ENCODE assay signal across 23 cellular contexts in genomic region chr5:22505891-22506290, GRCh38.
"Had no signal": no experiment of that assay in that cellular context is flagged by ENCODE, and none has a peak within 500 bp of the region (broad histone marks: within the 10 kb centered on the region; RNA-seq: fewer than 3 reads in every experiment).

No MANE protein-coding gene starts in this region.

- DNase-seq: islet precursor cell; left ventricle myocardium inferior; midbrain; mucosa of descending colon; naive thymus-derived CD4-positive, alpha-beta T cell; ovary; right lobe of liver; stimulated activated CD4-positive, alpha-beta T cell treated with anti-CD3 and anti-CD28 coated beads, Interleukin-1b, Interleukin-23, amount 100 ng/mL, for 48 hours; stimulated activated CD4-positive, alpha-beta T cell treated with anti-CD3 and anti-CD28 coated beads, Interleukin-2, amount 100 ng/mL, for 48 hours; stimulated activated CD4-positive, alpha-beta T cell treated with anti-CD3 and anti-CD28 coated beads, Interleukin-4, amount 100 ng/mL, for 4 hours; stimulated activated CD8-positive, alpha-beta memory T cell treated with anti-CD3 and anti-CD28 coated beads, Interleukin-4, amount 100 ng/mL, for 48 hours; stimulated activated naive CD4-positive, alpha-beta T cell treated with Interleukin-2 at 50 U/mL for 16 hours; stomach; testis; thyroid gland; transverse colon; upper lobe of left lung had no signal

- H3K4me3 Mint-ChIP-seq: naive thymus-derived CD4-positive, alpha-beta T cell; natural killer cell treated with Interleukin-12 subunit alpha and Interleukin-12 subunit beta and Interleukin-15 and Interleukin-18, amount 100 ng/mL, for 72 hours; stimulated activated memory B cell treated with anti-CD40 and anti-IgM and Interleukin-4, amounts not matched to agents 10 μg/mL and 1 μg/mL and 100 μg/mL, for 72 hours had no signal

- H3K27me3 ChIP-seq: ovary, right atrium auricular region, right lobe of liver, stomach, testis, thyroid gland, transverse colon, upper lobe of left lung had no signal

- H3K4me1 ChIP-seq: left ventricle myocardium inferior, right atrium auricular region, right lobe of liver, stomach, testis, thyroid gland, transverse colon, upper lobe of left lung had no signal

- H3K36me3 Mint-ChIP-seq: naive thymus-derived CD4-positive, alpha-beta T cell; natural killer cell treated with Interleukin-12 subunit alpha and Interleukin-12 subunit beta and Interleukin-15 and Interleukin-18, amount 100 ng/mL, for 72 hours; stimulated activated memory B cell treated with anti-CD40 and anti-IgM and Interleukin-4, amounts not matched to agents 10 μg/mL and 1 μg/mL and 100 μg/mL, for 72 hours had no signal

- H3K27me3 Mint-ChIP-seq: naive thymus-derived CD4-positive, alpha-beta T cell; natural killer cell treated with Interleukin-12 subunit alpha and Interleukin-12 subunit beta and Interleukin-15 and Interleukin-18, amount 100 ng/mL, for 72 hours; progenitor cell of endocrine pancreas; stimulated activated memory B cell treated with anti-CD40 and anti-IgM and Interleukin-4, amounts not matched to agents 10 μg/mL and 1 μg/mL and 100 μg/mL, for 72 hours had no signal

- H3K4me3 ChIP-seq: left ventricle myocardium inferior, lung, mucosa of descending colon, ovary, right atrium auricular region, right lobe of liver, smooth muscle cell, stomach, testis, thyroid gland, transverse colon, upper lobe of left lung had no signal

- H3K4me2 ChIP-seq: smooth muscle cell had no signal

- H3K27ac ChIP-seq: left ventricle myocardium inferior, ovary, right atrium auricular region, right lobe of liver, stomach, testis, thyroid gland, transverse colon, upper lobe of left lung had no signal

- H3K4me1 Mint-ChIP-seq: naive thymus-derived CD4-positive, alpha-beta T cell; stimulated activated memory B cell treated with anti-CD40 and anti-IgM and Interleukin-4, amounts not matched to agents 10 μg/mL and 1 μg/mL and 100 μg/mL, for 72 hours had no signal

- H3K36me3 ChIP-seq: left ventricle myocardium inferior, ovary, right atrium auricular region, right lobe of liver, stomach, thyroid gland, transverse colon, upper lobe of left lung had no signal

- H3K27ac Mint-ChIP-seq: naive thymus-derived CD4-positive, alpha-beta T cell; natural killer cell treated with Interleukin-12 subunit alpha and Interleukin-12 subunit beta and Interleukin-15 and Interleukin-18, amount 100 ng/mL, for 72 hours; progenitor cell of endocrine pancreas; stimulated activated memory B cell treated with anti-CD40 and anti-IgM and Interleukin-4, amounts not matched to agents 10 μg/mL and 1 μg/mL and 100 μg/mL, for 72 hours had no signal
